ENCODE assay signal across 23 cellular contexts in genomic region chr16:4746215-4746614, GRCh38. TPM values are rescaled to one million over a fixed set of nuclear protein-coding genes. Genes with fewer than 3 reads are reported as not detected.
DNase-seq lines count a peak whose midpoint lies in the region; ATAC-seq and TF ChIP-seq lines count a peak whose summit lies in the region.
"Had no signal": no experiment of that assay in that cellular context is flagged by ENCODE, and none has a peak within 500 bp of the region (broad histone marks: within the 10 kb centered on the region; RNA-seq: fewer than 3 reads in every experiment).

No MANE protein-coding gene starts in this region.

- H3K27ac ChIP-seq in WERI-Rb-1, result peak overlapping the region; percentile 51
- H3K27ac ChIP-seq: Peyer's patch had no signal

- no peaks in the 10 kb centered on the region for H3K27me3 Mint-ChIP-seq in stimulated activated naive CD8-positive, alpha-beta T cell treated with anti-CD3 and anti-CD28 coated beads, Interleukin-15, Interleukin-2, amounts not matched to agents 100 ng/mL and 50 ng/mL, for 24 hours
- no peaks in the 10 kb centered on the region for H3K27me3 Mint-ChIP-seq in stimulated activated naive CD8-positive, alpha-beta T cell treated with anti-CD3 and anti-CD28 coated beads, Interleukin-15, amount 100 ng/mL, for 72 hours
- no peaks in the 10 kb centered on the region for H3K27me3 Mint-ChIP-seq in activated T-helper 2 cell treated with anti-CD3 and anti-CD28 coated beads, Interferon-gamma antibody, Interleukin-2, Interleukin-4, amounts not matched to agents 10 μg/mL and 5 μg/mL and 100 μg/mL, durations not matched to agents 14 hours and 24 hours and 36 hours (ENCODE audit: low read depth)

- H3K36me3 Mint-ChIP-seq in stimulated activated naive CD8-positive, alpha-beta T cell treated with anti-CD3 and anti-CD28 coated beads, Interleukin-15, Interleukin-2, amounts not matched to agents 100 ng/mL and 50 ng/mL, for 24 hours (ENCODE audit: low read depth), result no peaks in the 10 kb centered on the region
- peaks cover 6% of the 10 kb centered on the region for H3K36me3 Mint-ChIP-seq in activated T-helper 2 cell treated with anti-CD3 and anti-CD28 coated beads, Interferon-gamma antibody, Interleukin-2, Interleukin-4, amounts not matched to agents 10 μg/mL and 5 μg/mL and 100 μg/mL, durations not matched to agents 14 hours and 24 hours and 36 hours (ENCODE audit: low read depth)

- no peaks in the 10 kb centered on the region for H3K27me3 ChIP-seq in WERI-Rb-1 (ENCODE audit: insufficient read depth, low read depth, severe bottlenecking)
- H3K27me3 ChIP-seq: BE2C, Peyer's patch had no signal

- TF ChIP-seq CTCF in WERI-Rb-1 (IDR thresholded peaks at IDR 0.05; ENCODE audit: low read depth, low read length), result 0 out of 2 replicates have a peak, but pooled peaks have one; percentile 3

- no peaks in the 10 kb centered on the region for H3K9me3 Mint-ChIP-seq in stimulated activated naive CD8-positive, alpha-beta T cell treated with anti-CD3 and anti-CD28 coated beads, Interleukin-15, Interleukin-2, amounts not matched to agents 100 ng/mL and 50 ng/mL, for 24 hours
- H3K9me3 Mint-ChIP-seq in stimulated activated naive CD8-positive, alpha-beta T cell treated with anti-CD3 and anti-CD28 coated beads, Interleukin-15, amount 100 ng/mL, for 72 hours, result no peaks in the 10 kb centered on the region
- H3K9me3 Mint-ChIP-seq in activated T-helper 2 cell treated with anti-CD3 and anti-CD28 coated beads, Interferon-gamma antibody, Interleukin-2, Interleukin-4, amounts not matched to agents 10 μg/mL and 5 μg/mL and 100 μg/mL, durations not matched to agents 14 hours and 24 hours and 36 hours, result no peaks in the 10 kb centered on the region
- H3K9me3 Mint-ChIP-seq: CD4-positive, alpha-beta memory T cell had no signal

- intact Hi-C loops in activated T-helper 2 cell treated with anti-CD3 and anti-CD28 coated beads, Interferon-gamma antibody, Interleukin-2, Interleukin-4, amounts not matched to agents 10 μg/mL and 5 μg/mL and 100 μg/mL, durations not matched to agents 14 hours and 24 hours and 36 hours (cut with micrococcal nuclease), result no loop called here

- no peaks in the 10 kb centered on the region for H3K9me3 ChIP-seq in WERI-Rb-1 (ENCODE audit: severe bottlenecking)
- H3K9me3 ChIP-seq: BE2C, Peyer's patch had no signal

- peak overlapping the region; percentile 31 for H3K27ac Mint-ChIP-seq in stimulated activated naive CD8-positive, alpha-beta T cell treated with anti-CD3 and anti-CD28 coated beads, Interleukin-15, Interleukin-2, amounts not matched to agents 100 ng/mL and 50 ng/mL, for 24 hours
- H3K27ac Mint-ChIP-seq in stimulated activated naive CD8-positive, alpha-beta T cell treated with anti-CD3 and anti-CD28 coated beads, Interleukin-15, amount 100 ng/mL, for 72 hours, result no peak overlapping the region
- H3K27ac Mint-ChIP-seq in activated T-helper 2 cell treated with anti-CD3 and anti-CD28 coated beads, Interferon-gamma antibody, Interleukin-2, Interleukin-4, amounts not matched to agents 10 μg/mL and 5 μg/mL and 100 μg/mL, durations not matched to agents 14 hours and 24 hours and 36 hours, result no peak overlapping the region
- H3K27ac Mint-ChIP-seq: CD4-positive, alpha-beta memory T cell had no signal

- peaks cover 26% of the 10 kb centered on the region for H3K4me1 Mint-ChIP-seq in stimulated activated naive CD8-positive, alpha-beta T cell treated with anti-CD3 and anti-CD28 coated beads, Interleukin-15, Interleukin-2, amounts not matched to agents 100 ng/mL and 50 ng/mL, for 24 hours (ENCODE audit: low read depth)
- peaks cover 41% of the 10 kb centered on the region for H3K4me1 Mint-ChIP-seq in stimulated activated naive CD8-positive, alpha-beta T cell treated with anti-CD3 and anti-CD28 coated beads, Interleukin-15, amount 100 ng/mL, for 72 hours
- peaks cover 11% of the 10 kb centered on the region for H3K4me1 Mint-ChIP-seq in activated T-helper 2 cell treated with anti-CD3 and anti-CD28 coated beads, Interferon-gamma antibody, Interleukin-2, Interleukin-4, amounts not matched to agents 10 μg/mL and 5 μg/mL and 100 μg/mL, durations not matched to agents 14 hours and 24 hours and 36 hours (ENCODE audit: low read depth)

- ATAC-seq in stimulated activated naive CD8-positive, alpha-beta T cell treated with anti-CD3 and anti-CD28 coated beads, Interleukin-15, amount 100 ng/mL, for 72 hours, result no peak
- ATAC-seq in left lobe of liver (peak; percentile 6), HG02642 (IDR thresholded peaks at IDR 0.05; ENCODE audit: poor library complexity, unreplicated experiment) (no peak), HG03097 (IDR thresholded peaks at IDR 0.05; ENCODE audit: low FRiP score, unreplicated experiment) (no peak)
- ATAC-seq: Right ventricle myocardium inferior had no signal

- H3K4me3 ChIP-seq in WERI-Rb-1 (ENCODE audit: low read depth, low read length), result no peak overlapping the region
- H3K4me3 ChIP-seq: Peyer's patch had no signal

- H3K4me3 Mint-ChIP-seq in stimulated activated naive CD8-positive, alpha-beta T cell treated with anti-CD3 and anti-CD28 coated beads, Interleukin-15, Interleukin-2, amounts not matched to agents 100 ng/mL and 50 ng/mL, for 24 hours, result no peak overlapping the region
- no peak overlapping the region for H3K4me3 Mint-ChIP-seq in stimulated activated naive CD8-positive, alpha-beta T cell treated with anti-CD3 and anti-CD28 coated beads, Interleukin-15, amount 100 ng/mL, for 72 hours
- no peak overlapping the region for H3K4me3 Mint-ChIP-seq in activated T-helper 2 cell treated with anti-CD3 and anti-CD28 coated beads, Interferon-gamma antibody, Interleukin-2, Interleukin-4, amounts not matched to agents 10 μg/mL and 5 μg/mL and 100 μg/mL, durations not matched to agents 14 hours and 24 hours and 36 hours (ENCODE audit: low read depth)
- H3K4me3 Mint-ChIP-seq: CD4-positive, alpha-beta memory T cell had no signal

- H3K36me3 ChIP-seq in WERI-Rb-1, result peaks cover 13% of the 10 kb centered on the region

- DNase-seq in stimulated activated naive CD8-positive, alpha-beta T cell treated with anti-CD3 and anti-CD28 coated beads, Interleukin-15, amount 100 ng/mL, for 72 hours, result no peak
- DNase-seq in WERI-Rb-1, result peak; percentile 44
- DNase-seq in left lobe of liver (ENCODE audit: low spot score), result no peak
- no peak for DNase-seq in activated T-helper 2 cell treated with anti-CD3 and anti-CD28 coated beads, Interferon-gamma antibody, Interleukin-2, Interleukin-4, amounts not matched to agents 10 μg/mL and 5 μg/mL and 100 μg/mL, durations not matched to agents 14 hours and 24 hours and 36 hours (ENCODE audit: low spot score)
- DNase-seq in SW 1271 (lab: John Stamatoyannopoulos, UW), result no peak
- DNase-seq: BE2C; Calu3; CD4-positive, alpha-beta memory T cell; GOT3; Karpas-422; MM.1S; NCI-H1092; NCI-H1436 treated with DMSO at 0.1 percent for 48 hours; NCI-H2029; NCI-H2171; NCI-H446; NCI-H526 treated with DMSO at 0.1 percent for 48 hours; Peyer's patch had no signal

RNA-seq across cellular contexts. Expression of gene DNAAF8, which starts 11.9 kb away (rescaled TPM):
- total RNA-seq in left lobe of liver, result 0.45 TPM
- total RNA-seq in activated T-helper 2 cell treated with anti-CD3 and anti-CD28 coated beads, Interferon-gamma antibody, Interleukin-2, Interleukin-4, amounts not matched to agents 10 μg/mL and 5 μg/mL and 100 μg/mL, durations not matched to agents 14 hours and 24 hours and 36 hours, result 0.11 TPM in 1 of 2 replicates, not detected in the other
- total RNA-seq: Peyer's patch had no signal

RNA-seq across cellular contexts. Expression of gene ANKS3, which starts 12.1 kb away (rescaled TPM):
- 10.6 TPM for total RNA-seq in left lobe of liver
- 18.6 and 20.6 TPM in 2 replicates for total RNA-seq in activated T-helper 2 cell treated with anti-CD3 and anti-CD28 coated beads, Interferon-gamma antibody, Interleukin-2, Interleukin-4, amounts not matched to agents 10 μg/mL and 5 μg/mL and 100 μg/mL, durations not matched to agents 14 hours and 24 hours and 36 hours

RNA-seq across cellular contexts. Expression of gene ZNF500, which starts 20.7 kb away (rescaled TPM):
- 9.5 TPM for total RNA-seq in left lobe of liver
- total RNA-seq in activated T-helper 2 cell treated with anti-CD3 and anti-CD28 coated beads, Interferon-gamma antibody, Interleukin-2, Interleukin-4, amounts not matched to agents 10 μg/mL and 5 μg/mL and 100 μg/mL, durations not matched to agents 14 hours and 24 hours and 36 hours, result 16.6 and 18.1 TPM in 2 replicates

RNA-seq across cellular contexts. Expression of gene SEPTIN12, which starts 41.9 kb away (rescaled TPM):
- not detected for total RNA-seq in left lobe of liver
- total RNA-seq in activated T-helper 2 cell treated with anti-CD3 and anti-CD28 coated beads, Interferon-gamma antibody, Interleukin-2, Interleukin-4, amounts not matched to agents 10 μg/mL and 5 μg/mL and 100 μg/mL, durations not matched to agents 14 hours and 24 hours and 36 hours, result not detected in 2 replicates
- total RNA-seq: Calu3; CD4-positive, alpha-beta memory T cell; Peyer's patch; Right ventricle myocardium inferior; SK-MEL-5 had no signal

RNA-seq across cellular contexts. Expression of gene SMIM22, which starts 49.0 kb away (rescaled TPM):
- 0.60 TPM for total RNA-seq in left lobe of liver
- not detected in 2 replicates for total RNA-seq in activated T-helper 2 cell treated with anti-CD3 and anti-CD28 coated beads, Interferon-gamma antibody, Interleukin-2, Interleukin-4, amounts not matched to agents 10 μg/mL and 5 μg/mL and 100 μg/mL, durations not matched to agents 14 hours and 24 hours and 36 hours
- total RNA-seq: CD4-positive, alpha-beta memory T cell; Right ventricle myocardium inferior; SK-MEL-5 had no signal
